Comparison of ENCODE assay signal across 8 cellular contexts in the genomic region with DNA sequence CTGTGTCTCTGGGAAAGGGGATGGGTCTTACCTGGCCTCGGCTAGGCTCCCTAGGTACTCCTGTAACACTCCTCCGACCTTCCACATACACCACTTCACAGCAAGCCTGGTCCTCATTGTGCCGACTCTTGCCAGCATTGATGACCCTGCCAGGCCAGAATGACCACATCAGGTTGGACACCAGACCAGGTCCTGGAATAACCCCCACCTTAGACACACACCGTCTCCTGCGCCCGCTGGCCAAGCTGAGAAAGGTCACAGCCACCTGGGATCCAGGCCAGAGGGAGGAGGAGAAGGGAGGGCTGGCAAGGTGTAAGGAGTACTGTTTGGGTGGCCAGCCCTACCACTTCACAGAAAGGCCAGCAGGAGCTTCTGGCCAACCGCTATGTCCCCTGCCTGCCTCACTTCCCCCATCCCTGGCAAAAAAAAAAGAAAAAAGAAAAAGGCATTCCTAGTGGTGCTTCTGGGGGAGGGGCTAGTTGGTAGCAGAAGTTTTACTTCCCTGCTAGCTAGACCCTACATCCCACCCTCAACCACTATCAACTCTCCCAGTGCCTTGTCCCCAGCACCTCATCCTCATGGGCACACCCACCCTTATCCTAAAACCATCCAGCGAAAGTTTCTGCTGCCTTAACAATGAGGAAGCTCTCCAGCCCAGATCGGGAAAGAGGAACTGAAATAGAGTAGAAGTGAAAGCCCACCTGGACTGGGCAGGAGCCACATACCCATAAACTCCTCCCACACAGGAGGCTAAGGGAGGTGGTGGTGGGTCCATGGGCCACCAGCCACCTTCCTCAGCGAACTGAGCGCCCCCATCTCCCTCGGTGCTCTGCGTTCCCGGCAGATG. TPM values are rescaled to one million over a fixed set of nuclear protein-coding genes. Genes with fewer than 3 reads are reported as not detected.
DNase-seq lines count a peak whose midpoint lies in the region; ATAC-seq and TF ChIP-seq lines count a peak whose summit lies in the region.

No MANE protein-coding gene starts in this region.

- no peaks in the 10 kb centered on the region for H3K27me3 ChIP-seq in colonic mucosa

- H3K4me1 ChIP-seq in colonic mucosa = peaks cover 5% of the 10 kb centered on the region

- peak overlapping the region; percentile 68 to 74 for H3K9ac ChIP-seq in colonic mucosa (ENCODE audit: low read depth in 2 of 2, low read length in 2 of 2)

- no peaks in the 10 kb centered on the region for H3K36me3 ChIP-seq in colonic mucosa

- H3K4me3 Mint-ChIP-seq in activated CD4-positive, alpha-beta T cell treated with anti-CD3 and anti-CD28 coated beads for 36 hours = peak overlapping the region; percentile 4
- peak overlapping the region; percentile 68 to 91 (median 78) for H3K4me3 Mint-ChIP-seq in nephron

- H3K27ac ChIP-seq in colonic mucosa = no peak overlapping the region

- no peak for ATAC-seq in activated CD4-positive, alpha-beta T cell treated with anti-CD3 and anti-CD28 coated beads for 36 hours
- ATAC-seq in HG03469 (IDR thresholded peaks at IDR 0.05; ENCODE audit: unreplicated experiment) (no peak), HG03439 (IDR thresholded peaks at IDR 0.05; ENCODE audit: unreplicated experiment) (no peak)

- H3K27ac Mint-ChIP-seq in activated CD4-positive, alpha-beta T cell treated with anti-CD3 and anti-CD28 coated beads for 36 hours = no peak overlapping the region
- H3K27ac Mint-ChIP-seq in nephron = peak overlapping the region in 1 of 3 experiments; percentile 12

- H3K4me3 ChIP-seq in colonic mucosa = peak overlapping the region; percentile 81

- H3K9me3 Mint-ChIP-seq in activated CD4-positive, alpha-beta T cell treated with anti-CD3 and anti-CD28 coated beads for 36 hours (ENCODE audit: low read depth) = no peaks in the 10 kb centered on the region
- no peaks in the 10 kb centered on the region for H3K9me3 Mint-ChIP-seq in nephron

- POLR2A ChIA-PET in activated CD4-positive, alpha-beta T cell treated with anti-CD3 and anti-CD28 coated beads for 36 hours (lab: Charles Lee) = interaction anchor here (1.0 kb wide), 1 partner anchor 9 kb away, joined by 4 read pairs; no protein-coding TSS in a partner anchor

- CTCF ChIA-PET in activated CD4-positive, alpha-beta T cell treated with anti-CD3 and anti-CD28 coated beads for 36 hours (lab: Charles Lee) = interaction anchor here (0.6 to 9.6 kb wide), 5 partner anchors 85 to 1487 kb away, joined by 3 to 157 read pairs (median 3); a partner anchor contains a TSS

- intact Hi-C loops in activated CD4-positive, alpha-beta T cell treated with anti-CD3 and anti-CD28 coated beads for 36 hours (cut with DNase I, micrococcal nuclease) = loop anchor here (2.0 to 10.0 kb wide), 5 partner anchors 39 to 677 kb away; a partner anchor contains a TSS
- intact Hi-C loops in colonic mucosa (cut with DNase I) = no loop called here

- no peak for DNase-seq in activated CD4-positive, alpha-beta T cell treated with anti-CD3 and anti-CD28 coated beads for 36 hours
- DNase-seq in activated CD4-positive, alpha-beta T cell treated with anti-CD3 and anti-CD28 coated beads, Interleukin-2, amount 50 U/mL, for 1 hour = no peak
- DNase-seq in NAMALWA (ENCODE audit: low spot score) = peak; percentile 79
- DNase-seq in colonic mucosa = no peak
- no peak for DNase-seq in NCI-H187 treated with DMSO at 0.1 percent for 48 hours (lab: John Stamatoyannopoulos, UW)

- TF ChIP-seq CTCF in colonic mucosa (IDR thresholded peaks at IDR 0.05) (no peak), nephron (IDR thresholded peaks at IDR 0.05; ENCODE audit: unreplicated experiment in 3 of 3) (no peak)

- no peaks in the 10 kb centered on the region for H3K36me3 Mint-ChIP-seq in activated CD4-positive, alpha-beta T cell treated with anti-CD3 and anti-CD28 coated beads for 36 hours (ENCODE audit: low read depth)
- no peaks in the 10 kb centered on the region for H3K36me3 Mint-ChIP-seq in nephron (ENCODE audit: low read depth)

- H3K4me1 Mint-ChIP-seq in activated CD4-positive, alpha-beta T cell treated with anti-CD3 and anti-CD28 coated beads for 36 hours = peaks cover 20% of the 10 kb centered on the region
- peaks cover 24% of the 10 kb centered on the region for H3K4me1 Mint-ChIP-seq in nephron

- peaks cover 14% of the 10 kb centered on the region for H3K27me3 Mint-ChIP-seq in activated CD4-positive, alpha-beta T cell treated with anti-CD3 and anti-CD28 coated beads for 36 hours
- H3K27me3 Mint-ChIP-seq in nephron (ENCODE audit: low read depth) = peaks cover 66% of the 10 kb centered on the region

- H3K9me3 ChIP-seq in colonic mucosa = no peaks in the 10 kb centered on the region

RNA-seq across cellular contexts. Expression of a gene that starts 1.4 kb away (rescaled TPM):
- under 1 TPM; 0.75 to 0.88 TPM for total RNA-seq in activated CD4-positive, alpha-beta T cell treated with anti-CD3 and anti-CD28 coated beads for 36 hours
- total RNA-seq in colonic mucosa = 1 to 10 TPM in 1 of 2 donors, under 1 TPM in 1; 0.80 to 1.0 TPM

RNA-seq across cellular contexts. Expression of a gene that starts 6.8 kb away (rescaled TPM):
- 10 to 100 TPM; 32.8 to 45.7 TPM for total RNA-seq in activated CD4-positive, alpha-beta T cell treated with anti-CD3 and anti-CD28 coated beads for 36 hours
- 100 to 1,000 TPM; 327 to 451 TPM for total RNA-seq in colonic mucosa

RNA-seq across cellular contexts. Expression of a gene that starts 39.2 kb away (rescaled TPM):
- total RNA-seq in activated CD4-positive, alpha-beta T cell treated with anti-CD3 and anti-CD28 coated beads for 36 hours = 10 to 100 TPM; 80.3 to 87.5 TPM
- total RNA-seq in colonic mucosa = 10 to 100 TPM; 61.6 to 62.7 TPM

Comparison
In these comparisons a context has a peak if more than half of its experiments do, and no peak if none do; other contexts are left out.
1. RNA of a gene that starts 6.8 kb away (total RNA-seq): 327 to 451 TPM in colonic mucosa; 32.8 to 45.7 TPM in activated CD4-positive, alpha-beta T cell treated with anti-CD3 and anti-CD28 coated beads for 36 hours; every median in the first group is over 4 times any median in the second.